Comparison of ENCODE assay signal across 19 cellular contexts in genomic region chr12:59850268-59850667, GRCh38.
"Had no signal": no experiment of that assay in that cellular context is flagged by ENCODE, and none has a peak within 500 bp of the region (broad histone marks: within the 10 kb centered on the region; RNA-seq: fewer than 3 reads in every experiment).

No MANE protein-coding gene starts in this region.

- H3K4me1 Mint-ChIP-seq: naive thymus-derived CD8-positive, alpha-beta T cell; neural crest cell had no signal

- H3K27ac Mint-ChIP-seq: dendritic cell treated with granulocyte-macrophage colony-stimulating factor and Interleukin-4, amounts not matched to agents 40 ng/mL and 50 ng/mL, for 4 days; naive thymus-derived CD8-positive, alpha-beta T cell had no signal

- H3K27me3 Mint-ChIP-seq: dendritic cell treated with granulocyte-macrophage colony-stimulating factor and Interleukin-4, amounts not matched to agents 40 ng/mL and 50 ng/mL, for 4 days had no signal

- ATAC-seq: left colon; mucosa of descending colon; naive thymus-derived CD8-positive, alpha-beta T cell had no signal

- H3K4me3 Mint-ChIP-seq: dendritic cell treated with granulocyte-macrophage colony-stimulating factor and Interleukin-4, amounts not matched to agents 40 ng/mL and 50 ng/mL, for 4 days; naive thymus-derived CD8-positive, alpha-beta T cell; neural crest cell had no signal

- H3K36me3 Mint-ChIP-seq: naive thymus-derived CD8-positive, alpha-beta T cell had no signal

- DNase-seq: foreskin melanocyte; heart left ventricle; hippocampal formation; left colon; mucosa of descending colon; naive thymus-derived CD8-positive, alpha-beta T cell; nucleus accumbens; ovary; sigmoid colon; stimulated activated CD4-positive, alpha-beta T cell treated with anti-CD3 and anti-CD28 coated beads, Interleukin-12 subunit alpha, Interleukin-12 subunit beta, amount 100 ng/mL, for 4 hours; stimulated activated naive CD4-positive, alpha-beta T cell; stomach; thyroid gland; upper lobe of left lung; uterus had no signal

- H3K36me3 ChIP-seq: heart left ventricle, ovary, right atrium auricular region, sigmoid colon, stomach, thyroid gland, upper lobe of left lung, uterus had no signal

- H3K4me3 ChIP-seq: heart left ventricle, mucosa of descending colon, ovary, right atrium auricular region, sigmoid colon, skin epidermis, stomach, thyroid gland, upper lobe of left lung, uterus had no signal

- H3K27ac ChIP-seq: ovary, right atrium auricular region, sigmoid colon, skin epidermis, stomach, thyroid gland, upper lobe of left lung, uterus had no signal

- H3K9me3 Mint-ChIP-seq: dendritic cell treated with granulocyte-macrophage colony-stimulating factor and Interleukin-4, amounts not matched to agents 40 ng/mL and 50 ng/mL, for 4 days had no signal

- H3K27me3 ChIP-seq: heart left ventricle, ovary, right atrium auricular region, sigmoid colon, stomach, thyroid gland, upper lobe of left lung, uterus had no signal

- H3K4me1 ChIP-seq: heart left ventricle, right atrium auricular region, sigmoid colon, stomach, thyroid gland, upper lobe of left lung, uterus had no signal
